Comparison of ENCODE assay signal across 9 cellular contexts in the genomic region with DNA sequence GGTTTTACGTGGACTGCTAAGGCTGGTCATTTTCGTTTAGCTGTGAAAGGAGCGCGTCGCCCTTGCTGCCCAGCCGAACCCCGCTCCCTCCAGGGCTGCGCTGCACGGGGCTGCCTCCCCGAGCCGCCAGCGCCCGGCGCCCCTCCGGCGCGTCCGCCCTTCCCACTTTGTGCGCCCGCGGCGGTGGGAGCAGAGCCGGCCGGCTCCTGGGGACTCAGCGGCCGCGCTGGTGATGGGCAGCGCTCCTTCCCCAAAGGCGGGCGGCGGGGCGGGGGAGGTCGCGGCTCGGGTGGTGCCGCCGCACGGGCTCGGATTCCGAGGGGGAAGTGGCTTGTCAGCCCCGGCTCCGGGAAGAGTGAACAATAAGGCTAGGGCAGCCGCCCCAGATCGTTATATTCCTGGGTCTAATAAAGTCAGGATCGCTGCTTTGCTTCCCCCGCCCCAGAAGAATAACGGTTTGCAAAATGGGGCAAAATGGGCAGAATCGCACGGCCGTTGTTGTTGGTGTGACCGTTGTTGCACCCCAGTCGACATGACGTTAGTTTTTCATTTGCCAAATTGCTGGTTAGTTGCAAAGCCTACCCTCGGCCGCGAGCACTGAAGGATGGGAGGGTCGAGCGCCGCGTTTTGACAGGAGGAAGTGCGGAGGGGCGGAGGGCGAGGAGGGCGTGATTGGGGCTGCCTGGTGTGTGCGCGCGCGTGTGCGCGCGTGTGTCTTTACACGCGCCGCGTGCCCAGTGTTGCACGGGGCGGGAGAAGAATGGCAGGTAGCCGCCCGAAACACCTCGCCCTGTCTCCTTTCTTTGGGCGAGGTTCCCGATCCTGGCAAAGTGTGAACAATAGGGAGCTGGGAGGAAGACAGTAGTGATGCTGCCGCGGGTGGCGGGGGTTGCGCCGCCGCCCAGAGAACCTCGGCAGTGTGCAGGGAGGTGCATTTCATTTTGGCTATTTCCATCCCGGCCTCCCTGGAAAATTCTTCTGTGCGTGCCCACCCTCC. TPM values are rescaled to one million over a fixed set of nuclear protein-coding genes. Genes with fewer than 3 reads are reported as not detected.
DNase-seq lines count a peak whose midpoint lies in the region; ATAC-seq and TF ChIP-seq lines count a peak whose summit lies in the region.
"Had no signal": no experiment of that assay in that cellular context is flagged by ENCODE, and none has a peak within 500 bp of the region (broad histone marks: within the 10 kb centered on the region; RNA-seq: fewer than 3 reads in every experiment).

No MANE protein-coding gene starts in this region.

- no peak overlapping the region for H3K9ac ChIP-seq in iPS-18a (ENCODE audit: low read length)

- H3K9me3 ChIP-seq in iPS-18a (ENCODE audit: control insufficient read depth, low read depth, low read length) (no peaks in the 10 kb centered on the region), gastrocnemius medialis (no peaks in the 10 kb centered on the region)

- H3K36me3 ChIP-seq in iPS-18a (ENCODE audit: control insufficient read depth, low read depth, low read length) (no peaks in the 10 kb centered on the region), gastrocnemius medialis (no peaks in the 10 kb centered on the region)

- peak overlapping the region; percentile 91 for H3K4me3 ChIP-seq in iPS-18a (ENCODE audit: low read length)
- peak overlapping the region; percentile 52 to 65 (median 55) for H3K4me3 ChIP-seq in gastrocnemius medialis

- DNase-seq in NCI-H1436 (lab: John Stamatoyannopoulos, UW) (peak; percentile 58), NCI-H1436 treated with DMSO at 0.1 percent for 48 hours (lab: John Stamatoyannopoulos, UW) (no peak), NCI-H345 treated with DMSO at 0.1 percent for 48 hours (lab: John Stamatoyannopoulos, UW; ENCODE audit: unreplicated experiment) (peak; percentile 56), astrocyte of the hippocampus (ENCODE audit: low read depth, low spot score) (peak; percentile 58), gastrocnemius medialis (no peak), SHP77 treated with DMSO at 0.1 percent for 48 hours (lab: John Stamatoyannopoulos, UW) (no peak)

- H3K27ac ChIP-seq in iPS-18a (ENCODE audit: low read length) (no peak overlapping the region), gastrocnemius medialis (peak overlapping the region in 3 of 4 donors; percentile 18 to 41 (median 22))
- H3K27ac ChIP-seq: C4-2B had no signal

- no peak for TF ChIP-seq CTCF in gastrocnemius medialis (IDR thresholded peaks at IDR 0.05 in 4 of 5, conservative IDR thresholded peaks at IDR 0.05 in 1 of 5)

- H3K27me3 ChIP-seq in iPS-18a (ENCODE audit: control insufficient read depth, insufficient read depth, low read length) (peaks cover 36% of the 10 kb centered on the region), gastrocnemius medialis (peaks cover 8 to 76% (median 44%) of the 10 kb centered on the region in 3 donors)

- no peak for TF ChIP-seq POLR2A in gastrocnemius medialis (IDR thresholded peaks at IDR 0.05)

- ATAC-seq in gastrocnemius medialis, result peak in 1 of 2 donors; percentile 13
- ATAC-seq in GM21619 (IDR thresholded peaks at IDR 0.05; ENCODE audit: unreplicated experiment), result no peak

- intact Hi-C loops in gastrocnemius medialis (cut with DNase I; ENCODE audit: low total_unique reads), result loop anchor here (5.0 kb wide), 2 partner anchors 150 to 305 kb away; no protein-coding TSS in a partner anchor

- H3K4me1 ChIP-seq in iPS-18a (ENCODE audit: control insufficient read depth, low read depth, low read length) (peaks cover 4% of the 10 kb centered on the region), gastrocnemius medialis (peaks cover 10 to 21% of the 10 kb centered on the region in 2 donors)

- in situ Hi-C loops in gastrocnemius medialis (cut with MboI; ENCODE audit: low sequenced_read_pairs in 4 of 4), result loop anchor here in 1 of 4 donors (25.0 kb wide), 1 partner anchor 375 kb away; no protein-coding TSS in a partner anchor

RNA-seq across cellular contexts. Expression of a gene that starts 0.8 kb away (rescaled TPM):
- total RNA-seq in gastrocnemius medialis, result 10 to 100 TPM; 12.8 to 27.7 (median 15.7) TPM

Comparison
In these comparisons a context has a peak if more than half of its experiments do, and no peak if none do; other contexts are left out.
1. DNase-seq: peak in NCI-H1436 (single experiment), NCI-H345 treated with DMSO at 0.1 percent for 48 hours (single experiment) and astrocyte of the hippocampus (single experiment); none in NCI-H1436 treated with DMSO at 0.1 percent for 48 hours (single experiment), gastrocnemius medialis (0 of 2) and SHP77 treated with DMSO at 0.1 percent for 48 hours (single experiment).